In the genomic region with DNA sequence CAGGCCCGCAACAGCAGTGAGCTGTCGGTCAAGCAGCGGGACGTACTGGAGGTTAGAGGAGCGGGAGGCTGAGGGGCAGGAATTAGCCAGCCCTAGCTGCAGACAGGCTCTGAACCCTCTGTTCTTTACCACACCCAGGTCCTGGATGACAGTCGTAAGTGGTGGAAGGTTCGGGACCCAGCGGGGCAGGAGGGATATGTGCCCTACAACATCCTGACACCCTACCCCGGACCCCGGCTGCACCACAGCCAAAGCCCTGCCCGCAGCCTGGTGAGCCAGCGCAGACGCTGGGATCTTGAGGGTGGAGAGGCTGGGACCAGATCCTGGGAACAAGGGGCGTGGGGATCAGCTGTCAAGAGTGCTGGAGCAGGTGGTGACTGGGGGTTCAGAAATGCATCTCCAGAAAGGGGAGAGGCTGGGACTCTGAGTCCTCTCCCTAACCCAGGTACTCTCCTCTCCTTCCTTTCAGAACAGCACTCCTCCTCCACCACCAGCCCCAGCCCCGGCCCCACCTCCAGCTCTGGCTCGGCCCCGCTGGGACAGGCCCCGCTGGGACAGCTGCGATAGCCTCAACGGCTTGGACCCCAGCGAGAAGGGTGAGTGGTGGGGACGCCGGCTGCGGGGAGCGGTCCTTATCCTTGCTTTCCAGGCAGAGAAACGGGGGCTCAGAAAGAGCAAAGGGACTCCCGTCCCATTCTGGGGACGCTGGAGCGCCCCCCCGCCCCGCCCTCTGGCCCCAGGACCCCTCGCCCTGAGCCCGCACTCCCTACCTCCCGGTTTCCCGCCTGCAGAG, we compare ENCODE assay signal across 1 cellular context.
TF ChIP-seq lines count a peak whose summit lies in the region.

No MANE protein-coding gene starts in this region.

TF ChIP-seq in IMR-90, 13 proteins besides CTCF, POLR2A, EP300 and RAD21:
- TF ChIP-seq CHD1 (IDR thresholded peaks at IDR 0.05; ENCODE audit: low read depth, low read length) (no peak), CEBPB (IDR thresholded peaks at IDR 0.05; ENCODE audit: low read depth, low read length) (no peak), FOS (IDR thresholded peaks at IDR 0.05; ENCODE audit: low read depth, low read length) (no peak), RFX5 (IDR thresholded peaks at IDR 0.05; ENCODE audit: low read depth, low read length) (no peak), RCOR1 (IDR thresholded peaks at IDR 0.05; ENCODE audit: insufficient replicate concordance, low read length) (no peak), BHLHE40 (IDR thresholded peaks at IDR 0.05; ENCODE audit: low read depth, low read length) (no peak), MAZ (IDR thresholded peaks at IDR 0.05; ENCODE audit: borderline replicate concordance, low read depth, low read length) (no peak), SMC3 (IDR thresholded peaks at IDR 0.05; ENCODE audit: low read depth, low read length) (no peak)
- TF ChIP-seq, protein P1, sequence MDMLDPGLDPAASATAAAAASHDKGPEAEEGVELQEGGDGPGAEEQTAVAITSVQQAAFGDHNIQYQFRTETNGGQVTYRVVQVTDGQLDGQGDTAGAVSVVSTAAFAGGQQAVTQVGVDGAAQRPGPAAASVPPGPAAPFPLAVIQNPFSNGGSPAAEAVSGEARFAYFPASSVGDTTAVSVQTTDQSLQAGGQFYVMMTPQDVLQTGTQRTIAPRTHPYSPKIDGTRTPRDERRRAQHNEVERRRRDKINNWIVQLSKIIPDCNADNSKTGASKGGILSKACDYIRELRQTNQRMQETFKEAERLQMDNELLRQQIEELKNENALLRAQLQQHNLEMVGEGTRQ (IDR thresholded peaks at IDR 0.05; ENCODE audit: low read depth, low read length): no peak
- TF ChIP-seq, protein P2, sequence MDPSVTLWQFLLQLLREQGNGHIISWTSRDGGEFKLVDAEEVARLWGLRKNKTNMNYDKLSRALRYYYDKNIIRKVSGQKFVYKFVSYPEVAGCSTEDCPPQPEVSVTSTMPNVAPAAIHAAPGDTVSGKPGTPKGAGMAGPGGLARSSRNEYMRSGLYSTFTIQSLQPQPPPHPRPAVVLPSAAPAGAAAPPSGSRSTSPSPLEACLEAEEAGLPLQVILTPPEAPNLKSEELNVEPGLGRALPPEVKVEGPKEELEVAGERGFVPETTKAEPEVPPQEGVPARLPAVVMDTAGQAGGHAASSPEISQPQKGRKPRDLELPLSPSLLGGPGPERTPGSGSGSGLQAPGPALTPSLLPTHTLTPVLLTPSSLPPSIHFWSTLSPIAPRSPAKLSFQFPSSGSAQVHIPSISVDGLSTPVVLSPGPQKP (IDR thresholded peaks at IDR 0.05; ENCODE audit: borderline replicate concordance, low read depth, low read length): no peak
